1 cellular context compared by ENCODE assay signal in genomic region chr3:169103941-169104340, GRCh38.
A peak's percentile ranks its signal among the peaks of the same experiment; 100 is the strongest.
TF ChIP-seq lines count a peak whose summit lies in the region.

No MANE protein-coding gene starts in this region.

TF ChIP-seq in K562, 482 proteins besides CTCF, POLR2A, EP300 and RAD21 (continued from another document):
- TF ChIP-seq PBX2 (CRISPR knock-in tag; IDR thresholded peaks at IDR 0.05; ENCODE audit: low read depth) (no peak), PBX2 (tag; conservative IDR thresholded peaks at IDR 0.05; ENCODE audit: low read depth) (peak; percentile 81)
